In genomic region chr5:162593881-162594280, GRCh38 we compare ENCODE assay signal across 11 cellular contexts.
DNase-seq lines count a peak whose midpoint lies in the region; ATAC-seq and TF ChIP-seq lines count a peak whose summit lies in the region.
"Had no signal": no experiment of that assay in that cellular context is flagged by ENCODE, and none has a peak within 500 bp of the region (broad histone marks: within the 10 kb centered on the region; RNA-seq: fewer than 3 reads in every experiment).

No MANE protein-coding gene starts in this region.

- no peaks in the 10 kb centered on the region for H3K4me1 ChIP-seq in ovary (ENCODE audit: insufficient read depth)

- peaks cover 22% of the 10 kb centered on the region for H3K9me3 Mint-ChIP-seq in nephron progenitor cell
- H3K9me3 Mint-ChIP-seq in activated CD4-positive, alpha-beta T cell treated with anti-CD3 and anti-CD28 coated beads, Interleukin-2, amount 10 ng/mL, durations not matched to agents 7 days and 5 days, result no peaks in the 10 kb centered on the region
- no peaks in the 10 kb centered on the region for H3K9me3 Mint-ChIP-seq in activated naive CD4-positive, alpha-beta T cell treated with anti-CD3 and anti-CD28 coated beads for 36 hours

- no peak overlapping the region for H3K4me3 Mint-ChIP-seq in nephron progenitor cell
- H3K4me3 Mint-ChIP-seq in activated CD4-positive, alpha-beta T cell treated with anti-CD3 and anti-CD28 coated beads, Interleukin-2, amount 10 ng/mL, durations not matched to agents 7 days and 5 days, result no peak overlapping the region
- no peak overlapping the region for H3K4me3 Mint-ChIP-seq in activated naive CD4-positive, alpha-beta T cell treated with anti-CD3 and anti-CD28 coated beads for 36 hours
- H3K4me3 Mint-ChIP-seq: activated CD8-positive, alpha-beta memory T cell treated with anti-CD3 and anti-CD28 coated beads, Interleukin-2, amount 10 ng/mL, durations not matched to agents 7 days and 5 days had no signal

- TF ChIP-seq POLR2A in GM18505 (IDR thresholded peaks at IDR 0.05; ENCODE audit: borderline replicate concordance, extremely low read depth, insufficient read depth, insufficient read length), result no peak
- TF ChIP-seq POLR2A in ovary (IDR thresholded peaks at IDR 0.05), result no peak

- H3K9ac ChIP-seq in SU-DHL-6 (ENCODE audit: low read length), result no peak overlapping the region

- no peak for TF ChIP-seq EP300 in ovary (IDR thresholded peaks at IDR 0.05)

- 69 to 86% (median 77%) methylated on average over 1 of the region's 1 CpG for WGBS in ovary, 3 donors

- no peaks in the 10 kb centered on the region for H3K4me1 Mint-ChIP-seq in nephron progenitor cell
- H3K4me1 Mint-ChIP-seq in activated CD4-positive, alpha-beta T cell treated with anti-CD3 and anti-CD28 coated beads, Interleukin-2, amount 10 ng/mL, durations not matched to agents 7 days and 5 days, result no peaks in the 10 kb centered on the region
- no peaks in the 10 kb centered on the region for H3K4me1 Mint-ChIP-seq in activated naive CD4-positive, alpha-beta T cell treated with anti-CD3 and anti-CD28 coated beads for 36 hours (ENCODE audit: low read depth)
- H3K4me1 Mint-ChIP-seq: activated CD8-positive, alpha-beta memory T cell treated with anti-CD3 and anti-CD28 coated beads, Interleukin-2, amount 10 ng/mL, durations not matched to agents 7 days and 5 days had no signal

- intact Hi-C loops in ovary (cut with DNase I), result no loop called here
- intact Hi-C loops in activated naive CD4-positive, alpha-beta T cell treated with anti-CD3 and anti-CD28 coated beads for 36 hours (cut with micrococcal nuclease), result no loop called here

- H3K4me3 ChIP-seq in SU-DHL-6 (ENCODE audit: insufficient read depth, low read length, poor library complexity, severe bottlenecking) (no peak overlapping the region), ovary (no peak overlapping the region)
- H3K4me3 ChIP-seq: smooth muscle cell had no signal

- H4K20me1 ChIP-seq in SU-DHL-6 (ENCODE audit: low read depth, low read length), result no peaks in the 10 kb centered on the region

- no peaks in the 10 kb centered on the region for H3F3A ChIP-seq in SU-DHL-6 (ENCODE audit: insufficient read depth)

- peak; percentile 78 for ATAC-seq in GM18505 (IDR thresholded peaks at IDR 0.05; ENCODE audit: unreplicated experiment)
- peak; percentile 70 for ATAC-seq in HG02884 (IDR thresholded peaks at IDR 0.05; ENCODE audit: unreplicated experiment)
- ATAC-seq: activated CD8-positive, alpha-beta memory T cell treated with anti-CD3 and anti-CD28 coated beads, Interleukin-2, amount 10 ng/mL, durations not matched to agents 7 days and 5 days; left cardiac atrium had no signal

- H3K27me3 ChIP-seq in SU-DHL-6 (ENCODE audit: low read length), result no peaks in the 10 kb centered on the region
- no peaks in the 10 kb centered on the region for H3K27me3 ChIP-seq in ovary

- POLR2A ChIA-PET in activated CD4-positive, alpha-beta T cell treated with anti-CD3 and anti-CD28 coated beads, Interleukin-2, amount 10 ng/mL, durations not matched to agents 7 days and 5 days (lab: Charles Lee), result no interaction called here

- H3K4me2 ChIP-seq in SU-DHL-6 (ENCODE audit: low read depth, low read length, poor library complexity, severe bottlenecking), result no peak overlapping the region
- H3K4me2 ChIP-seq: smooth muscle cell had no signal

- H3K79me2 ChIP-seq in SU-DHL-6 (ENCODE audit: insufficient read depth, low read length), result no peaks in the 10 kb centered on the region

- H3K36me3 ChIP-seq in SU-DHL-6 (ENCODE audit: low read length) (no peaks in the 10 kb centered on the region), ovary (no peaks in the 10 kb centered on the region)

- TF ChIP-seq CTCF in SU-DHL-6 (IDR thresholded peaks at IDR 0.05; ENCODE audit: insufficient read depth, low read length, poor library complexity, severe bottlenecking), result peak; percentile 28
- peak; percentile 46 for TF ChIP-seq CTCF in nephron progenitor cell (IDR thresholded peaks at IDR 0.05)
- no peak for TF ChIP-seq CTCF in ovary (IDR thresholded peaks at IDR 0.05)

- no peaks in the 10 kb centered on the region for H3K9me2 ChIP-seq in SU-DHL-6 (replicated peaks; ENCODE audit: insufficient read depth, low read length)

- H2AFZ ChIP-seq in SU-DHL-6 (ENCODE audit: low read depth, low read length, severe bottlenecking), result no peak overlapping the region

- H3K27ac ChIP-seq in SU-DHL-6 (ENCODE audit: low read depth, low read length), result no peak overlapping the region
- no peak overlapping the region for H3K27ac ChIP-seq in ovary

- CTCF ChIA-PET in activated CD4-positive, alpha-beta T cell treated with anti-CD3 and anti-CD28 coated beads, Interleukin-2, amount 10 ng/mL, durations not matched to agents 7 days and 5 days (lab: Charles Lee), result no interaction called here
- CTCF ChIA-PET in activated naive CD4-positive, alpha-beta T cell treated with anti-CD3 and anti-CD28 coated beads for 36 hours (lab: Charles Lee), result no interaction called here

- H3K36me3 Mint-ChIP-seq in nephron progenitor cell (ENCODE audit: low read depth), result no peaks in the 10 kb centered on the region
- H3K36me3 Mint-ChIP-seq in activated CD4-positive, alpha-beta T cell treated with anti-CD3 and anti-CD28 coated beads, Interleukin-2, amount 10 ng/mL, durations not matched to agents 7 days and 5 days (ENCODE audit: low read depth), result no peaks in the 10 kb centered on the region
- no peaks in the 10 kb centered on the region for H3K36me3 Mint-ChIP-seq in activated naive CD4-positive, alpha-beta T cell treated with anti-CD3 and anti-CD28 coated beads for 36 hours (ENCODE audit: low read depth)
- H3K36me3 Mint-ChIP-seq: activated CD8-positive, alpha-beta memory T cell treated with anti-CD3 and anti-CD28 coated beads, Interleukin-2, amount 10 ng/mL, durations not matched to agents 7 days and 5 days had no signal

- H3K27me3 Mint-ChIP-seq in nephron progenitor cell (ENCODE audit: low read depth, poor library complexity), result no peaks in the 10 kb centered on the region
- H3K27me3 Mint-ChIP-seq in activated CD4-positive, alpha-beta T cell treated with anti-CD3 and anti-CD28 coated beads, Interleukin-2, amount 10 ng/mL, durations not matched to agents 7 days and 5 days, result no peaks in the 10 kb centered on the region
- no peaks in the 10 kb centered on the region for H3K27me3 Mint-ChIP-seq in activated naive CD4-positive, alpha-beta T cell treated with anti-CD3 and anti-CD28 coated beads for 36 hours (ENCODE audit: low read depth)
- H3K27me3 Mint-ChIP-seq: activated CD8-positive, alpha-beta memory T cell treated with anti-CD3 and anti-CD28 coated beads, Interleukin-2, amount 10 ng/mL, durations not matched to agents 7 days and 5 days had no signal

- H3K27ac Mint-ChIP-seq in nephron progenitor cell, result no peak overlapping the region
- H3K27ac Mint-ChIP-seq in activated CD4-positive, alpha-beta T cell treated with anti-CD3 and anti-CD28 coated beads, Interleukin-2, amount 10 ng/mL, durations not matched to agents 7 days and 5 days, result no peak overlapping the region
- no peak overlapping the region for H3K27ac Mint-ChIP-seq in activated naive CD4-positive, alpha-beta T cell treated with anti-CD3 and anti-CD28 coated beads for 36 hours
- H3K27ac Mint-ChIP-seq: activated CD8-positive, alpha-beta memory T cell treated with anti-CD3 and anti-CD28 coated beads, Interleukin-2, amount 10 ng/mL, durations not matched to agents 7 days and 5 days had no signal

- H3K9me3 ChIP-seq in SU-DHL-6 (ENCODE audit: insufficient read depth, low read length) (no peaks in the 10 kb centered on the region; the same call in 1 of the 2 replicates), ovary (no peaks in the 10 kb centered on the region)

- DNase-seq in nephron progenitor cell (no peak), ovary (no peak)
- no peak for DNase-seq in activated CD4-positive, alpha-beta T cell treated with anti-CD3 and anti-CD28 coated beads, Interleukin-2, amount 10 ng/mL, durations not matched to agents 7 days and 5 days
- DNase-seq in stimulated activated CD4-positive, alpha-beta T cell treated with anti-CD3 and anti-CD28 coated beads, Interleukin-4, amount 100 ng/mL, for 4 hours, result no peak
- no peak for DNase-seq in activated naive CD4-positive, alpha-beta T cell treated with anti-CD3 and anti-CD28 coated beads for 36 hours
- DNase-seq: activated CD8-positive, alpha-beta memory T cell treated with anti-CD3 and anti-CD28 coated beads, Interleukin-2, amount 10 ng/mL, durations not matched to agents 7 days and 5 days; left cardiac atrium had no signal

Comparison
In these comparisons a context has a peak if more than half of its experiments do, and no peak if none do; other contexts are left out.
1. CTCF ChIP-seq: peak in SU-DHL-6 (single experiment) and nephron progenitor cell (single experiment); none in ovary (0 of 3).